7 cellular contexts compared by ENCODE assay signal in the genomic region with DNA sequence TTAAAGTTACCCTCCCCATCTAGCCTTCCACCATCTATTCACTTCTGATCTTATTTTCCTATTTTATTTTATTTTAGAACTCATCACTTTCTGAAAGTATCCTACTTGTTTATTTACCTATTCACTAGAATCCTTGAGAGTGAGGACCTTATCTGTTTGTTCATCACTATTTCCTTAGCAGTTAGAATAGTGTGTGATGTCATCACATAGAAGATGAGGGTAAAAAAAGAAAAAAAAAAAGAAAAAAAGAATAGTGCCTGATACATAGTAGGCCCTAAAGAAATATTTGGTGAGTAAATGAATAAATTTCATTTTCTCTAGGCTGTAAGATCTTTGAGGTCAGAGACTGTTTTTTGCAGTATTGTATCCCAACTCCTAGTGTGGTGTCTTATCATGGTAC. TPM values are rescaled to one million over a fixed set of nuclear protein-coding genes. Genes with fewer than 3 reads are reported as not detected.
"Had no signal": no experiment of that assay in that cellular context is flagged by ENCODE, and none has a peak within 500 bp of the region (broad histone marks: within the 10 kb centered on the region; RNA-seq: fewer than 3 reads in every experiment).

No MANE protein-coding gene starts in this region.

- H3K27ac ChIP-seq: HL-60 had no signal

- FAIRE-seq: HTR-8/SVneo had no signal

- H3K4me3 Mint-ChIP-seq: IgD-negative memory B cell had no signal

- DNase-seq: IMR-90, KBM-7, KG1 had no signal

- H3K27me3 Mint-ChIP-seq: IgD-negative memory B cell had no signal

- H3K4me3 ChIP-seq: K562 had no signal

- H3K9me3 Mint-ChIP-seq: IgD-negative memory B cell had no signal

RNA-seq across cellular contexts. Expression of gene DNAJB13, which starts 37.4 kb away (rescaled TPM):
- total RNA-seq: K562 had no signal
